ENCODE assay signal across 12 cellular contexts in genomic region chr6:128932061-128932460, GRCh38. TPM values are rescaled to one million over a fixed set of nuclear protein-coding genes. Genes with fewer than 3 reads are reported as not detected.
DNase-seq lines count a peak whose midpoint lies in the region; ATAC-seq and TF ChIP-seq lines count a peak whose summit lies in the region.
"Had no signal": no experiment of that assay in that cellular context is flagged by ENCODE, and none has a peak within 500 bp of the region (broad histone marks: within the 10 kb centered on the region; RNA-seq: fewer than 3 reads in every experiment).

No MANE protein-coding gene starts in this region.

- H3F3A ChIP-seq in MM.1S (ENCODE audit: insufficient read depth, low read length): no peaks in the 10 kb centered on the region

- H3K79me1 ChIP-seq in mesendoderm (ENCODE audit: low read length): no peaks in the 10 kb centered on the region

- H3K79me2 ChIP-seq in mesendoderm (ENCODE audit: control insufficient read depth, insufficient read depth, low read length): no peaks in the 10 kb centered on the region
- no peaks in the 10 kb centered on the region for H3K79me2 ChIP-seq in MM.1S (ENCODE audit: low read length)

- H3K23ac ChIP-seq in mesendoderm (ENCODE audit: low read length): no peak overlapping the region

- no peak overlapping the region for H2AK5ac ChIP-seq in mesendoderm (ENCODE audit: low read length)

- no peak for ATAC-seq in HG03439 (IDR thresholded peaks at IDR 0.05; ENCODE audit: unreplicated experiment)
- ATAC-seq: naive thymus-derived CD8-positive, alpha-beta T cell had no signal

- H3K9ac ChIP-seq in mesendoderm (ENCODE audit: low read length) (no peak overlapping the region), MM.1S (ENCODE audit: low read length) (no peak overlapping the region), colonic mucosa (ENCODE audit: low read depth in 2 of 2, low read length in 2 of 2) (no peak overlapping the region)

- H3K27me3 ChIP-seq in mesendoderm (ENCODE audit: insufficient read depth, low read length, poor library complexity) (no peaks in the 10 kb centered on the region), MM.1S (replicated peaks; ENCODE audit: insufficient read depth, low read length) (no peaks in the 10 kb centered on the region), colonic mucosa (no peaks in the 10 kb centered on the region)

- H3K18ac ChIP-seq in mesendoderm (ENCODE audit: low read length): no peak overlapping the region

- H3K4ac ChIP-seq in mesendoderm (ENCODE audit: low read depth, low read length): no peak overlapping the region

- WGBS in mesendoderm (ENCODE audit: extremely low coverage, insufficient coverage, low lambda C conversion rate): no CpG with 5 or more reads among the region's 1 CpG

- H4K8ac ChIP-seq in mesendoderm (ENCODE audit: low read depth, low read length): no peak overlapping the region

- DNase-seq in ELR (ENCODE audit: low read depth): peak; percentile 64
- peak; percentile 1 for DNase-seq in NCI-H460 (ENCODE audit: extremely low read depth, low read depth)
- DNase-seq in epidermal melanocyte (ENCODE audit: insufficient read length, low spot score): peak; percentile 23
- DNase-seq in mesendoderm: peak; percentile 13
- DNase-seq in NCI-H128 (lab: John Stamatoyannopoulos, UW; ENCODE audit: unreplicated experiment): no peak
- DNase-seq in MM.1S: no peak
- DNase-seq in colonic mucosa: no peak
- DNase-seq: activated CD4-positive, alpha-beta T cell treated with anti-CD3 and anti-CD28 coated beads, Interleukin-2, amount 50 U/mL, for 48 hours; naive thymus-derived CD8-positive, alpha-beta T cell; NCI-H2029 treated with DMSO at 0.1 percent for 48 hours had no signal

- no peak overlapping the region for H3K4me3 ChIP-seq in mesendoderm (ENCODE audit: low read length)
- H3K4me3 ChIP-seq in MM.1S (ENCODE audit: low read length): no peak overlapping the region
- H3K4me3 ChIP-seq in colonic mucosa: no peak overlapping the region

- H3K27ac ChIP-seq in mesendoderm (ENCODE audit: low read depth, low read length) (no peak overlapping the region), MM.1S (ENCODE audit: low read length) (no peak overlapping the region), colonic mucosa (no peak overlapping the region)

- H3K56ac ChIP-seq in mesendoderm (ENCODE audit: low read length): no peak overlapping the region

- H2BK5ac ChIP-seq in mesendoderm (ENCODE audit: low read length): no peak overlapping the region

- H3K36me3 ChIP-seq in mesendoderm (ENCODE audit: control insufficient read depth, insufficient read depth, low read length) (no peaks in the 10 kb centered on the region), MM.1S (replicated peaks; ENCODE audit: insufficient read depth, low read length) (no peaks in the 10 kb centered on the region), colonic mucosa (no peaks in the 10 kb centered on the region)

- H3K4me2 ChIP-seq in mesendoderm (ENCODE audit: low read length): no peak overlapping the region
- H3K4me2 ChIP-seq in MM.1S (ENCODE audit: low read depth, low read length): no peak overlapping the region

- no peak overlapping the region for H4K5ac ChIP-seq in mesendoderm (ENCODE audit: low read length)

- H4K20me1 ChIP-seq in MM.1S (ENCODE audit: insufficient read depth, low read length): no peaks in the 10 kb centered on the region

- intact Hi-C loops in colonic mucosa (cut with DNase I): no loop called here

- H2BK120ac ChIP-seq in mesendoderm (ENCODE audit: low read depth, low read length): no peak overlapping the region

- H3K9me2 ChIP-seq in MM.1S (replicated peaks; ENCODE audit: insufficient read depth, low read length): no peaks in the 10 kb centered on the region

- no peaks in the 10 kb centered on the region for H3K9me3 ChIP-seq in MM.1S (replicated peaks; ENCODE audit: insufficient read depth, low read length)
- H3K9me3 ChIP-seq in colonic mucosa: no peaks in the 10 kb centered on the region

- H2BK15ac ChIP-seq in mesendoderm (replicated peaks; ENCODE audit: low read depth): no peak overlapping the region

- H3K4me1 ChIP-seq in mesendoderm (ENCODE audit: control insufficient read depth, low read depth, low read length): no peaks in the 10 kb centered on the region
- no peaks in the 10 kb centered on the region for H3K4me1 ChIP-seq in MM.1S (ENCODE audit: low read length)
- H3K4me1 ChIP-seq in colonic mucosa: no peaks in the 10 kb centered on the region

- TF ChIP-seq CTCF in MM.1S (IDR thresholded peaks at IDR 0.05; ENCODE audit: low read length) (no peak), colonic mucosa (IDR thresholded peaks at IDR 0.05) (no peak)

- no peak overlapping the region for H2AFZ ChIP-seq in MM.1S (ENCODE audit: low read length)

RNA-seq across cellular contexts. Expression of gene LAMA2, which starts 49.1 kb away (rescaled TPM):
- total RNA-seq in NCI-H460 (2014; rRNA removed; shearing (Covaris generic)): 0.74 and 1.0 TPM in 2 replicates
- 0.06 TPM in 1 of 2 replicates, not detected in the other for polyA plus RNA-seq in NCI-H460 (2014; cell fraction: nucleus; rRNA removed)
- polyA plus RNA-seq in mesendoderm (2013, experiment 1 of 2): 2.8 TPM
- polyA plus RNA-seq in mesendoderm (2013, experiment 2 of 2): 3.7 TPM
- 1 to 10 TPM; 3.6 to 7.5 TPM for total RNA-seq in colonic mucosa
- total RNA-seq: naive thymus-derived CD8-positive, alpha-beta T cell had no signal
- polyA plus RNA-seq: CD14-positive monocyte; naive thymus-derived CD8-positive, alpha-beta T cell had no signal

Comparison
In these comparisons a context has a peak if more than half of its experiments do, and no peak if none do; other contexts are left out.
1. DNase-seq: peak in ELR (single experiment), NCI-H460 (single experiment), epidermal melanocyte (single experiment) and mesendoderm (single experiment); none in NCI-H128 (single experiment), MM.1S (single experiment) and colonic mucosa (single experiment).